24 cellular contexts compared by ENCODE assay signal in the genomic region with DNA sequence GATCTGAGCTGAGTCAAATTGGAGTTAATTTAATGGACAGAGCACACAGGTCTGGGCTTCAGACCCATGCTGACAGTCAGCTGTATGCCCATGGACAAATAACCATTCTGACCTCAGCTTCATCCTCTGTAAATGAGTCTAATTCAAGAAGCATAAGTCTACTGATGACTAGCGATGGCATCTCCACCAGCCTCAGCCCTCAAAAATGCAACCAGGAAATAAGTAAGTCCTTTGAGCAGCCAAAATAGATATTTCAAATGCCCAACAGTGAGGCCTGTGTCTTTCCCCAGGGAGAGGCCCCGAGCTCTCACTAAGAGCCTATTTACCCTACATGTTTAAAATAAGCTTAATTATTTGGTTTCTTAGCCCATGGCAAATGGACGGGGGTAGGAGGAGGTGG.
DNase-seq lines count a peak whose midpoint lies in the region; ATAC-seq and TF ChIP-seq lines count a peak whose summit lies in the region.
"Had no signal": no experiment of that assay in that cellular context is flagged by ENCODE, and none has a peak within 500 bp of the region (broad histone marks: within the 10 kb centered on the region; RNA-seq: fewer than 3 reads in every experiment).

No MANE protein-coding gene starts in this region.

- ATAC-seq in GM18505 (IDR thresholded peaks at IDR 0.05; ENCODE audit: unreplicated experiment): no peak
- no peak for ATAC-seq in left colon
- ATAC-seq in GM18858 (IDR thresholded peaks at IDR 0.05; ENCODE audit: unreplicated experiment): no peak
- ATAC-seq: activated CD4-positive, alpha-beta T cell treated with anti-CD3 and anti-CD28 coated beads for 36 hours; body of pancreas; right cardiac atrium had no signal

- DNase-seq in AG09309 (ENCODE audit: low read depth) (peak; percentile 35), HT1080 (ENCODE audit: low read depth) (peak; percentile 71), mammary epithelial cell (peak; percentile 70), kidney tubule cell (ENCODE audit: low spot score) (peak; percentile 86), left colon (no peak)
- DNase-seq in activated CD4-positive, alpha-beta T cell treated with anti-CD3 and anti-CD28 coated beads for 4 hours: no peak
- DNase-seq: ACHN; activated CD4-positive, alpha-beta T cell treated with anti-CD3 and anti-CD28 coated beads for 36 hours; activated CD8-positive, alpha-beta memory T cell treated with anti-CD3 and anti-CD28 coated beads, Interleukin-2, amount 50 U/mL, for 4 hours; activated naive CD4-positive, alpha-beta T cell treated with anti-CD3 and anti-CD28 coated beads for 36 hours; body of pancreas; Caco-2; dorsolateral prefrontal cortex; GDM1; KBM-7; kidney glomerular epithelial cell; NCI-H1105 treated with DMSO at 0.1 percent for 48 hours; NCI-H2171 treated with DMSO at 0.1 percent for 48 hours; NCI-H774; right cardiac atrium; SK-N-SH; T1000 had no signal

- no peaks in the 10 kb centered on the region for H3K9me3 ChIP-seq in mammary epithelial cell (replicated peaks; ENCODE audit: insufficient read depth, low read length)
- H3K9me3 ChIP-seq: body of pancreas, Caco-2, SK-N-SH had no signal

- H3K79me2 ChIP-seq in mammary epithelial cell (ENCODE audit: insufficient read depth, low read length): no peaks in the 10 kb centered on the region

- no peak overlapping the region for H3K9ac ChIP-seq in mammary epithelial cell (ENCODE audit: insufficient read depth, low read length)
- H3K9ac ChIP-seq: SK-N-SH had no signal

- no TSS peak for BruUV-seq in mammary epithelial cell (replicated peaks; lab: Mats Ljungman, UMichigan)

- H3K4me1 ChIP-seq in mammary epithelial cell (ENCODE audit: insufficient read depth, low read length): peaks cover 3% of the 10 kb centered on the region
- H3K4me1 ChIP-seq: body of pancreas had no signal

- no peak overlapping the region for H3K4me3 ChIP-seq in AG09309 (ENCODE audit: control insufficient read depth, low read depth, low read length)
- H3K4me3 ChIP-seq in mammary epithelial cell (replicated peaks in 1 of 3; ENCODE audit: insufficient read depth in 1 of 3, low read depth in 2 of 3, low read length in 3 of 3): no peak overlapping the region
- H3K4me3 ChIP-seq: body of pancreas, dorsolateral prefrontal cortex had no signal

- H3K4me2 ChIP-seq in mammary epithelial cell (ENCODE audit: insufficient read depth, low read depth, low read length): no peak overlapping the region
- H3K4me2 ChIP-seq: SK-N-SH had no signal

- H3K36me3 ChIP-seq in mammary epithelial cell (ENCODE audit: insufficient read depth, low read length): no peaks in the 10 kb centered on the region

- TF ChIP-seq CTCF in AG09309 (IDR thresholded peaks at IDR 0.05; ENCODE audit: control insufficient read depth, insufficient read depth, low read depth, low read length, missing control alignments) (no peak), mammary epithelial cell (conservative IDR thresholded peaks at IDR 0.05 in 1 of 2, IDR thresholded peaks at IDR 0.05 in 1 of 2; ENCODE audit: extremely low read depth in 1 of 2, insufficient read depth in 1 of 2, low read depth in 1 of 2, low read length in 2 of 2) (no peak)

- 41% methylated on average over 3 of the region's 3 CpGs for WGBS in mammary epithelial cell (ENCODE audit: low coverage, missing lambda C conversion rate)

- no peak overlapping the region for H2AFZ ChIP-seq in mammary epithelial cell (ENCODE audit: low read depth, low read length)

- TF ChIP-seq POLR2A in GM18505 (IDR thresholded peaks at IDR 0.05; ENCODE audit: borderline replicate concordance, extremely low read depth, insufficient read depth, insufficient read length): no peak

- CTCF ChIA-PET in mammary epithelial cell (lab: Charles Lee; ENCODE audit: low non-redundant PET): interaction anchor here (0.5 kb wide), 1 partner anchor 62 kb away, joined by 5 read pairs; no protein-coding TSS in a partner anchor

- no peaks in the 10 kb centered on the region for H3K27me3 ChIP-seq in mammary epithelial cell (ENCODE audit: insufficient read depth, low read length)
- H3K27me3 ChIP-seq: body of pancreas, dorsolateral prefrontal cortex had no signal

- dilution Hi-C loops in mammary epithelial cell (cut with HindIII; ENCODE audit: low sequenced_read_pairs): no loop called here

- H4K20me1 ChIP-seq in mammary epithelial cell (ENCODE audit: insufficient read depth, low read length): no peaks in the 10 kb centered on the region

- in situ Hi-C loops in mammary epithelial cell (cut with MboI; ENCODE audit: low sequenced_read_pairs in 2 of 2): no loop called here

- intact Hi-C loops in mammary epithelial cell (cut with micrococcal nuclease) (no loop called here), left colon (cut with DNase I, micrococcal nuclease) (no loop called here)

- H3K27ac ChIP-seq in mammary epithelial cell (ENCODE audit: insufficient read depth, low read depth, low read length): no peak overlapping the region
- H3K27ac ChIP-seq: body of pancreas had no signal

Comparison
In these comparisons a context has a peak if more than half of its experiments do, and no peak if none do; other contexts are left out.
1. DNase-seq: peak in AG09309 (single experiment), HT1080 (single experiment), mammary epithelial cell (single experiment) and kidney tubule cell (single experiment); none in activated CD4-positive, alpha-beta T cell treated with anti-CD3 and anti-CD28 coated beads for 4 hours (0 of 2) and left colon (0 of 2).